ENCODE assay signal across 1 cellular context in the genomic region with DNA sequence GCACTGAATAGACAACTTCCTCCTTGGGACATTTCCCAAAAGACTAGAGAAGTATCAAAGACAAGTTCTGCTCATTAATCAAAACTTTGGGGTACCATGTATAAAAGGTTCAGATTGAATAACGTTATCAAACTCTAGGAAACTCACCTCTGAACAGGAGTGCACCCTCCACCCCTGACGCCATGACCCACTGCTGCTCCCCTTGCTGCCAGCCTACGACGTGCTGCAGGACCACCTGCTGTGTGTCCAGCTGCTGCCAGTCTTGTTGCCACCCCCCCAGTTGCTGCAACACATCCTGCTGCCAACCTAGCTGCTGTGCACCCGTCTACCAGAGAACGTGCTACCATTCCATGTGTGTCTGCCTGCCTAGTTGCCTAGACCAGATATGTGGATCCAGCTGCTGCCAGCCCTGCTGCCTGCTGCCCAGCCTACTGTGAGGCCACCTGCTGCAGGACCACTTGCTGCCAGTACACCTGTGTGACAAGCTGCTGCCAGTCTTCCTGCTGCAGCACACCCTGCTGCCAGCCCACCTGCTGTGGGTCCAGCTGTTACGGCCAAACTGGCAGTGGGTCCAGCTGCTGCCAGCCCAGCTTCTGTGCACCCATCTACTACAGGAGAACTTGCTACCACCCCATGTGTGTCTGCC.
TF ChIP-seq lines count a peak whose summit lies in the region.

No MANE protein-coding gene starts in this region.

TF ChIP-seq in H1, 55 proteins besides CTCF, POLR2A, EP300 and RAD21:
- TF ChIP-seq SIRT6 (IDR thresholded peaks at IDR 0.05; ENCODE audit: low read length), result no peak
TF ChIP-seq in H1: peak in this region for 0.
